Comparison of ENCODE assay signal across 14 cellular contexts in genomic region chr2:24825883-24826800, GRCh38. TPM values are rescaled to one million over a fixed set of nuclear protein-coding genes. Genes with fewer than 3 reads are reported as not detected.
DNase-seq lines count a peak whose midpoint lies in the region; ATAC-seq and TF ChIP-seq lines count a peak whose summit lies in the region.
"Had no signal": no experiment of that assay in that cellular context is flagged by ENCODE, and none has a peak within 500 bp of the region (broad histone marks: within the 10 kb centered on the region; RNA-seq: fewer than 3 reads in every experiment).

No MANE protein-coding gene starts in this region.

- no peak overlapping the region for H2AFZ ChIP-seq in trophoblast cell (ENCODE audit: insufficient read depth, low read length, poor library complexity)

- no peak overlapping the region for H2AK5ac ChIP-seq in trophoblast cell (ENCODE audit: low read length)

- H3K79me2 ChIP-seq in trophoblast cell (ENCODE audit: control insufficient read depth, insufficient read depth, low read length, poor library complexity): no peaks in the 10 kb centered on the region

- H2BK5ac ChIP-seq in trophoblast cell (ENCODE audit: low read depth, low read length, poor library complexity): no peak overlapping the region

- H3K36me3 Mint-ChIP-seq in CD14-positive monocyte: peaks cover 36 to 45% of the 10 kb centered on the region in 2 donors
- peaks cover 36% of the 10 kb centered on the region for H3K36me3 Mint-ChIP-seq in activated naive CD8-positive, alpha-beta T cell treated with anti-CD3 and anti-CD28 coated beads for 36 hours

- no peaks in the 10 kb centered on the region for H3K79me1 ChIP-seq in trophoblast cell (ENCODE audit: low read length)

- H2BK12ac ChIP-seq in trophoblast cell (ENCODE audit: low read length): no peak overlapping the region

- no peak overlapping the region for H3K9ac ChIP-seq in trophoblast cell (ENCODE audit: low read length)

- H3K27ac ChIP-seq in trophoblast cell (ENCODE audit: low read depth, low read length): no peak overlapping the region
- H3K27ac ChIP-seq in right cardiac atrium (ENCODE audit: low read length): no peak overlapping the region
- H3K27ac ChIP-seq: neutrophil, upper lobe of right lung had no signal

- H3K36me3 ChIP-seq in H7 (replicated peaks; ENCODE audit: control insufficient read depth, insufficient read depth, low read length) (peaks cover 17% of the 10 kb centered on the region), trophoblast cell (ENCODE audit: control insufficient read depth in 1 of 2, insufficient read depth in 2 of 2, low read length in 2 of 2) (peaks cover 10 to 11% of the 10 kb centered on the region in 2 experiments)

- no peak overlapping the region for H2BK120ac ChIP-seq in trophoblast cell (ENCODE audit: insufficient read depth, low read length, poor library complexity)

- H3K4me2 ChIP-seq in trophoblast cell (ENCODE audit: low read length): no peak overlapping the region

- H4K8ac ChIP-seq in trophoblast cell (ENCODE audit: low read depth, low read length): no peak overlapping the region

- H3K4ac ChIP-seq in trophoblast cell (ENCODE audit: low read depth, low read length): no peak overlapping the region

- ATAC-seq in GM18858 (IDR thresholded peaks at IDR 0.05; ENCODE audit: unreplicated experiment): no peak
- ATAC-seq in right cardiac atrium: no peak
- ATAC-seq: upper lobe of right lung had no signal

- no peaks in the 10 kb centered on the region for H3K4me1 ChIP-seq in trophoblast cell (ENCODE audit: control insufficient read depth in 1 of 2, insufficient read depth in 2 of 2, low read length in 2 of 2)
- no peaks in the 10 kb centered on the region for H3K4me1 ChIP-seq in right cardiac atrium (ENCODE audit: control insufficient read depth, insufficient read depth, low read length)

- no peak overlapping the region for H3K4me3 ChIP-seq in H7 (ENCODE audit: insufficient read depth, low read depth, low read length)
- H3K4me3 ChIP-seq in trophoblast cell (ENCODE audit: low read depth, low read length): no peak overlapping the region
- H3K4me3 ChIP-seq in right cardiac atrium (ENCODE audit: low read length): no peak overlapping the region
- no peak overlapping the region for H3K4me3 ChIP-seq in foreskin fibroblast (ENCODE audit: low read depth in 1 of 2, low read length in 2 of 2)
- H3K4me3 ChIP-seq: upper lobe of right lung had no signal

- no peak overlapping the region for H3K4me3 Mint-ChIP-seq in CD14-positive monocyte
- H3K4me3 Mint-ChIP-seq in activated naive CD8-positive, alpha-beta T cell treated with anti-CD3 and anti-CD28 coated beads for 36 hours: no peak overlapping the region
- H3K4me3 Mint-ChIP-seq: dendritic cell treated with granulocyte-macrophage colony-stimulating factor and Interleukin-4, amounts not matched to agents 40 ng/mL and 50 ng/mL, for 4 days had no signal

- no peak overlapping the region for H4K12ac ChIP-seq in trophoblast cell (ENCODE audit: low read depth, low read length)

- H3K27ac Mint-ChIP-seq in CD14-positive monocyte: peak overlapping the region in 6 of 7 donors; percentile 14 to 69 (median 52)
- H3K27ac Mint-ChIP-seq in activated naive CD8-positive, alpha-beta T cell treated with anti-CD3 and anti-CD28 coated beads for 36 hours: peak overlapping the region; percentile 68
- H3K27ac Mint-ChIP-seq: dendritic cell treated with granulocyte-macrophage colony-stimulating factor and Interleukin-4, amounts not matched to agents 40 ng/mL and 50 ng/mL, for 4 days had no signal

- H3K23ac ChIP-seq in trophoblast cell (ENCODE audit: low read length): no peak overlapping the region

- H3K9me3 ChIP-seq in trophoblast cell (ENCODE audit: insufficient read depth, low read depth, low read length) (no peaks in the 10 kb centered on the region), right cardiac atrium (ENCODE audit: control insufficient read depth, low read length) (no peaks in the 10 kb centered on the region)
- H3K9me3 ChIP-seq: neutrophil, upper lobe of right lung had no signal

- no peak overlapping the region for H3K18ac ChIP-seq in trophoblast cell (ENCODE audit: low read length)

- TF ChIP-seq CTCF in CD14-positive monocyte (IDR thresholded peaks at IDR 0.05) (no peak), foreskin fibroblast (IDR thresholded peaks at IDR 0.05; ENCODE audit: low read depth, low read length) (no peak)

- no peak overlapping the region for H3K14ac ChIP-seq in trophoblast cell (ENCODE audit: low read length)

- H4K91ac ChIP-seq in trophoblast cell (ENCODE audit: low read depth, low read length): no peak overlapping the region

- no peaks in the 10 kb centered on the region for H3K27me3 ChIP-seq in H7 (ENCODE audit: control insufficient read depth, insufficient read depth, low read length)
- H3K27me3 ChIP-seq in trophoblast cell (ENCODE audit: insufficient read depth, low read length): no peaks in the 10 kb centered on the region
- H3K27me3 ChIP-seq in right cardiac atrium (ENCODE audit: control insufficient read depth, insufficient read depth): no peaks in the 10 kb centered on the region
- H3K27me3 ChIP-seq: neutrophil, upper lobe of right lung had no signal

- DNase-seq in CD14-positive monocyte (ENCODE audit: low spot score) (no peak), H7 (peak; percentile 55), lung microvascular endothelial cell (ENCODE audit: low read depth in 2 of 2) (peak; percentile 25 to 46), trophoblast cell (no peak), right cardiac atrium (no peak), foreskin fibroblast (no peak)
- DNase-seq in activated naive CD8-positive, alpha-beta T cell treated with anti-CD3 and anti-CD28 coated beads for 36 hours: no peak
- DNase-seq: DMS79; NCI-H1436 treated with DMSO at 0.1 percent for 48 hours; stimulated activated CD4-positive, alpha-beta T cell treated with anti-CD3 and anti-CD28 coated beads, Interleukin-4, amount 100 ng/mL, for 24 hours; upper lobe of right lung had no signal

- peaks cover 2% of the 10 kb centered on the region for H3K4me1 Mint-ChIP-seq in CD14-positive monocyte
- peaks cover 16% of the 10 kb centered on the region for H3K4me1 Mint-ChIP-seq in activated naive CD8-positive, alpha-beta T cell treated with anti-CD3 and anti-CD28 coated beads for 36 hours

- H3K27me3 Mint-ChIP-seq in CD14-positive monocyte (ENCODE audit: low read depth in 3 of 3): no peaks in the 10 kb centered on the region
- H3K27me3 Mint-ChIP-seq in activated naive CD8-positive, alpha-beta T cell treated with anti-CD3 and anti-CD28 coated beads for 36 hours: no peaks in the 10 kb centered on the region
- H3K27me3 Mint-ChIP-seq: dendritic cell treated with granulocyte-macrophage colony-stimulating factor and Interleukin-4, amounts not matched to agents 40 ng/mL and 50 ng/mL, for 4 days had no signal

- H3K9me3 Mint-ChIP-seq in CD14-positive monocyte: no peaks in the 10 kb centered on the region
- no peaks in the 10 kb centered on the region for H3K9me3 Mint-ChIP-seq in activated naive CD8-positive, alpha-beta T cell treated with anti-CD3 and anti-CD28 coated beads for 36 hours
- H3K9me3 Mint-ChIP-seq: dendritic cell treated with granulocyte-macrophage colony-stimulating factor and Interleukin-4, amounts not matched to agents 40 ng/mL and 50 ng/mL, for 4 days had no signal

- intact Hi-C loops in CD14-positive monocyte (cut with micrococcal nuclease): loop anchor here (2.0 kb wide), 1 partner anchor 415 kb away; no protein-coding TSS in a partner anchor
- intact Hi-C loops in right cardiac atrium (cut with DNase I): loop anchor here in 3 of 4 donors (2.0 to 5.0 kb wide), 4 partner anchors 404 to 419 kb away; no protein-coding TSS in a partner anchor

- WGBS in trophoblast cell (ENCODE audit: extremely low coverage, insufficient coverage, insufficient read length): no CpG with 5 or more reads among the region's 16 CpGs
- 84% methylated on average over 16 of the region's 16 CpGs for WGBS in right cardiac atrium

RNA-seq across cellular contexts. Expression of gene CENPO, which starts 32.9 kb away (rescaled TPM):
- polyA plus RNA-seq in CD14-positive monocyte: 1 to 10 TPM; 1.6 to 2.3 TPM
- 29.0 and 36.6 TPM in 2 replicates for total RNA-seq in H7 (2014; rRNA removed; shearing (Covaris generic))
- 10 to 100 TPM; 48.0 to 52.2 TPM for total RNA-seq in activated naive CD8-positive, alpha-beta T cell treated with anti-CD3 and anti-CD28 coated beads for 36 hours
- total RNA-seq in lung microvascular endothelial cell: 6.2 and 9.6 TPM in 2 replicates
- polyA plus RNA-seq in trophoblast cell (2013): 24.4 and 24.5 TPM in 2 replicates
- 1 to 10 TPM; 2.0 to 4.5 (median 3.6) TPM for total RNA-seq in right cardiac atrium
- 1.6 TPM for polyA plus RNA-seq in right cardiac atrium

RNA-seq across cellular contexts. Expression of gene PTRHD1, which starts 33.0 kb away (rescaled TPM):
- polyA plus RNA-seq in CD14-positive monocyte: 10 to 100 TPM; 78.6 to 86.2 TPM
- 23.4 and 31.4 TPM in 2 replicates for total RNA-seq in H7 (2014; rRNA removed; shearing (Covaris generic))
- total RNA-seq in activated naive CD8-positive, alpha-beta T cell treated with anti-CD3 and anti-CD28 coated beads for 36 hours: 10 to 100 TPM; 23.8 to 27.5 TPM
- 37.3 and 42.5 TPM in 2 replicates for total RNA-seq in lung microvascular endothelial cell
- 43.4 and 50.7 TPM in 2 replicates for polyA plus RNA-seq in trophoblast cell (2013)
- total RNA-seq in right cardiac atrium: 10 to 100 TPM; 25.0 to 32.4 (median 25.8) TPM
- polyA plus RNA-seq in right cardiac atrium: 29.3 TPM

Comparison
In these comparisons a context has a peak if more than half of its experiments do, and no peak if none do; other contexts are left out.
1. DNase-seq: peak in H7 (single experiment) and lung microvascular endothelial cell (2 of 2); none in CD14-positive monocyte (single experiment), activated naive CD8-positive, alpha-beta T cell treated with anti-CD3 and anti-CD28 coated beads for 36 hours (single experiment), trophoblast cell (0 of 2), right cardiac atrium (0 of 3) and foreskin fibroblast (0 of 2).